Comparison of ENCODE assay signal across 10 cellular contexts in the genomic region with DNA sequence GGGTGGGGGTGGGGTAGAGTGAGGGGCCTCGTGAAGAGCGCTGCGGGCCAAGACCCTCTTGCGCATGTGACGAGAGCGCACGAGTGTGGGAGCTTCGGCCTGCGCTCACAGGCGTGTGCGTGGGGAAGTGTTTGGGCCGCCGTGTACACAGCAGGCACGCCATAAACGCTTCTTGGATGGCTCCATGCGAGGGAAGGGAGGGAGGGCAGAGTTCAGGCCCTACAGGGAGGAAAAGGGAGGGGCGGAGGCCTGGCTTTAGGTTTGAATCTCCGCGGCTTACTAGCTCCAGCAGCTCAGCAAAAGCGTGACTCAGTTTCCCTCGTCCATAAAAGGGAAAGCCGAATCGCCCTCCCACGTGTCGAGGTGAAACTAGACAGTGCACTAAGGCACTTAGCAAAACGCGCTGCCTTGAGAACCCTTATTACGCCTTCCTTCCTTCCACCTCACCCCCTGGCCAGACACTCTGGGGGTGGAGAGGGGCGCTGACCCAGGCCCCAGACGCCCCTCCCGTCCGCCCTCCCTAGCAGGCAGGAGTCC. TPM values are rescaled to one million over a fixed set of nuclear protein-coding genes. Genes with fewer than 3 reads are reported as not detected.
DNase-seq lines count a peak whose midpoint lies in the region; ATAC-seq and TF ChIP-seq lines count a peak whose summit lies in the region.
"Had no signal": no experiment of that assay in that cellular context is flagged by ENCODE, and none has a peak within 500 bp of the region (broad histone marks: within the 10 kb centered on the region; RNA-seq: fewer than 3 reads in every experiment).

No MANE protein-coding gene starts in this region.

- peaks cover 6% of the 10 kb centered on the region for H3K9me3 Mint-ChIP-seq in central memory CD8-positive, alpha-beta T cell

- TF ChIP-seq POLR2A in right lobe of liver (IDR thresholded peaks at IDR 0.05): no peak
- no peak for TF ChIP-seq POLR2A in stomach (IDR thresholded peaks at IDR 0.05)

- H3K9me3 ChIP-seq in right lobe of liver (no peaks in the 10 kb centered on the region), stomach (peaks cover 0 to 4% (median 2%) of the 10 kb centered on the region in 4 donors)

- peak; percentile 23 for DNase-seq in DMS53 (lab: John Stamatoyannopoulos, UW)
- no peak for DNase-seq in DMS53 treated with DMSO at 0.1 percent for 48 hours (lab: John Stamatoyannopoulos, UW; ENCODE audit: unreplicated experiment)
- DNase-seq in central memory CD8-positive, alpha-beta T cell (ENCODE audit: low spot score in 2 of 2): no peak
- peak in 2 of 3 donors; percentile 36 to 68 for DNase-seq in right lobe of liver
- no peak for DNase-seq in stomach
- DNase-seq in AG20443 (ENCODE audit: low spot score): no peak
- no peak for DNase-seq in NCI-H1092 (lab: John Stamatoyannopoulos, UW)
- DNase-seq: 8988T had no signal

- H3K4me3 ChIP-seq in right lobe of liver (peak overlapping the region; percentile 26 to 48 (median 45)), stomach (peak overlapping the region; percentile 43 to 51 (median 50))

- WGBS in right lobe of liver (ENCODE audit: insufficient coverage, low coverage, low lambda C conversion rate, missing lambda C conversion rate): 6% methylated on average over 17 of the region's 32 CpGs
- WGBS in stomach, 5 donors: 11 to 32% (median 18%) methylated on average over 23 to 32 of the region's 32 CpGs

- TF ChIP-seq EP300 in stomach (IDR thresholded peaks at IDR 0.05): no peak

- H3K36me3 Mint-ChIP-seq in central memory CD8-positive, alpha-beta T cell (ENCODE audit: insufficient read depth): peaks cover 3% of the 10 kb centered on the region

- H3K36me3 ChIP-seq in right lobe of liver (no peaks in the 10 kb centered on the region), stomach (no peaks in the 10 kb centered on the region)

- intact Hi-C loops in right lobe of liver (cut with DNase I) (loop anchor here (5.0 to 10.0 kb wide), 2 partner anchors 46 to 54 kb away; no protein-coding TSS in a partner anchor), stomach (cut with DNase I; ENCODE audit: low total_unique reads) (no loop called here)

- no peaks in the 10 kb centered on the region for H3K27me3 ChIP-seq in right lobe of liver
- H3K27me3 ChIP-seq in stomach: peaks cover 0 to 22% (median 3%) of the 10 kb centered on the region in 3 donors

- TF ChIP-seq CTCF in right lobe of liver (IDR thresholded peaks at IDR 0.05) (no peak), stomach (IDR thresholded peaks at IDR 0.05) (no peak)

- peaks cover 39% of the 10 kb centered on the region for H3K27me3 Mint-ChIP-seq in central memory CD8-positive, alpha-beta T cell

- H3K27ac ChIP-seq in right lobe of liver (peak overlapping the region in 1 of 3 donors; percentile 24), stomach (peak overlapping the region in 4 of 5 donors; percentile 28 to 83 (median 50))

- ATAC-seq in central memory CD8-positive, alpha-beta T cell (replicated peaks; ENCODE audit: extremely low read depth, poor library complexity, severe bottlenecking): no peak
- ATAC-seq in right lobe of liver (peak; percentile 34 to 66 (median 56)), GM21737 (IDR thresholded peaks at IDR 0.05; ENCODE audit: unreplicated experiment) (no peak)

- no peak overlapping the region for H3K27ac Mint-ChIP-seq in central memory CD8-positive, alpha-beta T cell (ENCODE audit: low read depth)
- H3K27ac Mint-ChIP-seq: immature natural killer cell had no signal

- H3K4me3 Mint-ChIP-seq in central memory CD8-positive, alpha-beta T cell: peak overlapping the region; percentile 53

- H3K4me1 ChIP-seq in right lobe of liver: peaks cover 0 to 23% (median 4%) of the 10 kb centered on the region in 4 donors
- peaks cover 29 to 46% (median 43%) of the 10 kb centered on the region in 4 donors for H3K4me1 ChIP-seq in stomach

- peaks cover 17% of the 10 kb centered on the region for H3K4me1 Mint-ChIP-seq in central memory CD8-positive, alpha-beta T cell

RNA-seq across cellular contexts. Expression of a gene that starts 12.5 kb away (rescaled TPM):
- 100 to 1,000 TPM in 4 of 6 experiments, 10 to 100 TPM in 2; 39.0 to 176 (median 127) TPM for total RNA-seq in right lobe of liver
- total RNA-seq in stomach: 100 to 1,000 TPM in 1 of 5 donors, 10 to 100 TPM in 4; 61.6 to 588 (median 91.0) TPM
- 10 to 100 TPM; 52.9 to 92.1 (median 53.8) TPM for polyA plus RNA-seq in stomach

RNA-seq across cellular contexts. Expression of a gene that starts 31.7 kb away (rescaled TPM):
- total RNA-seq in right lobe of liver (10 to 100 TPM in 1 of 6 experiments, 1 to 10 TPM in 5; 4.6 to 11.6 (median 7.1) TPM), stomach (10 to 100 TPM; 19.8 to 76.8 (median 29.0) TPM)
- polyA plus RNA-seq in stomach: 10 to 100 TPM; 12.2 to 19.7 (median 13.6) TPM

Comparison
In these comparisons a context has a peak if more than half of its experiments do, and no peak if none do; other contexts are left out.
1. DNase-seq: peak in DMS53 (single experiment) and right lobe of liver (2 of 3); none in DMS53 treated with DMSO at 0.1 percent for 48 hours (single experiment), central memory CD8-positive, alpha-beta T cell (0 of 2), stomach (single experiment), AG20443 (single experiment) and NCI-H1092 (single experiment).
2. ATAC-seq: peak in right lobe of liver (4 of 4); none in central memory CD8-positive, alpha-beta T cell (single experiment) and GM21737 (single experiment).